Comparison of ENCODE assay signal across 8 cellular contexts in genomic region chr6:90284236-90284744, GRCh38. TPM values are rescaled to one million over a fixed set of nuclear protein-coding genes. Genes with fewer than 3 reads are reported as not detected.
DNase-seq lines count a peak whose midpoint lies in the region; ATAC-seq and TF ChIP-seq lines count a peak whose summit lies in the region.

No MANE protein-coding gene starts in this region.

- H2AFZ ChIP-seq in OCI-LY7 (ENCODE audit: low read length) = no peak overlapping the region

- peak overlapping the region; percentile 65 for H3K4me3 ChIP-seq in OCI-LY7 (ENCODE audit: low read depth, low read length, poor library complexity, severe bottlenecking)

- H3K4me1 ChIP-seq in OCI-LY7 (ENCODE audit: insufficient read depth, low read length, poor library complexity, severe bottlenecking) = peaks cover 93% of the 10 kb centered on the region

- no peak for TF ChIP-seq CTCF in OCI-LY7 (conservative IDR thresholded peaks at IDR 0.05; ENCODE audit: low read length)

- CTCF ChIA-PET in OCI-LY7 (lab: Charles Lee; ENCODE audit: unreplicated experiment) = interaction anchor here (0.6 to 1.3 kb wide), 4 partner anchors 9 to 344 kb away, joined by 3 to 4 read pairs (median 4); no protein-coding TSS in a partner anchor

- DNase-seq in NCI-H748 (lab: John Stamatoyannopoulos, UW; ENCODE audit: unreplicated experiment) (peak; percentile 17), NCI-H748 treated with DMSO at 0.1 percent for 48 hours (lab: John Stamatoyannopoulos, UW) (no peak), OCI-LY7 (ENCODE audit: low spot score) (no peak), amniotic stem cell (lab: John Stamatoyannopoulos, UW) (peak; percentile 77), inferior parietal cortex (ENCODE audit: extremely low spot score) (peak; percentile 34), retina (no peak)
- DNase-seq in stimulated activated CD4-positive, alpha-beta T cell treated with anti-CD3 and anti-CD28 coated beads, Interleukin-4, amount 100 ng/mL, for 4 hours = peak; percentile 27 to 71

- intact Hi-C loops in OCI-LY7 (cut with micrococcal nuclease; ENCODE audit: unreplicated experiment) = no loop called here

- H3K9me2 ChIP-seq in OCI-LY7 (ENCODE audit: insufficient read depth, low read length) = no peaks in the 10 kb centered on the region

- peaks cover 22% of the 10 kb centered on the region for H4K20me1 ChIP-seq in OCI-LY7 (ENCODE audit: insufficient read depth, low read length)

- peak; percentile 13 for ATAC-seq in HG02970 (IDR thresholded peaks at IDR 0.05; ENCODE audit: low FRiP score, unreplicated experiment)

- peak overlapping the region; percentile 84 for H3K27ac ChIP-seq in OCI-LY7 (ENCODE audit: low read depth, low read length, poor library complexity, severe bottlenecking)

- POLR2A ChIA-PET in OCI-LY7 (lab: Charles Lee) = interaction anchor here (0.7 to 4.1 kb wide), 20 partner anchors 9 to 433 kb away, joined by 3 to 25 read pairs (median 4); no protein-coding TSS in a partner anchor

- H3K79me2 ChIP-seq in OCI-LY7 (ENCODE audit: insufficient read depth, low read depth, low read length) = peaks cover 100% of the 10 kb centered on the region

- BruUV-seq in OCI-LY7 (replicated peaks; lab: Mats Ljungman, UMichigan) = no TSS peak

- H3K9me3 ChIP-seq in OCI-LY7 (ENCODE audit: low read length) = no peaks in the 10 kb centered on the region

- H3K4me2 ChIP-seq in OCI-LY7 (ENCODE audit: low read length) = peak overlapping the region; percentile 97

- peaks cover 52% of the 10 kb centered on the region for H3K36me3 ChIP-seq in OCI-LY7 (ENCODE audit: insufficient read depth, low read length)

RNA-seq across cellular contexts. Expression of gene BACH2, which starts 12.4 kb away (rescaled TPM):
- 92.0 and 95.7 TPM in 2 replicates for total RNA-seq in OCI-LY7 (2014; rRNA removed; shearing (Covaris generic))
- 163 and 265 TPM in 2 replicates for total RNA-seq in OCI-LY7 (2022)

Comparison
In these comparisons a context has a peak if more than half of its experiments do, and no peak if none do; other contexts are left out.
1. DNase-seq: peak in NCI-H748 (single experiment), amniotic stem cell (single experiment), inferior parietal cortex (single experiment) and stimulated activated CD4-positive, alpha-beta T cell treated with anti-CD3 and anti-CD28 coated beads, Interleukin-4, amount 100 ng/mL, for 4 hours (2 of 2); none in NCI-H748 treated with DMSO at 0.1 percent for 48 hours (single experiment), OCI-LY7 (single experiment) and retina (single experiment).